8 cellular contexts compared by ENCODE assay signal in genomic region chr13:48411281-48412099, GRCh38. TPM values are rescaled to one million over a fixed set of nuclear protein-coding genes. Genes with fewer than 3 reads are reported as not detected.
A peak's percentile ranks its signal among the peaks of the same experiment; 100 is the strongest.
DNase-seq lines count a peak whose midpoint lies in the region; ATAC-seq and TF ChIP-seq lines count a peak whose summit lies in the region.

No MANE protein-coding gene starts in this region.

- peak overlapping the region; percentile 3 for H2AFZ ChIP-seq in neuron (ENCODE audit: low read depth, low read length)

- CTCF ChIA-PET in Calu3 (lab: Charles Lee) = no interaction called here
- CTCF ChIA-PET in activated B cell treated with CpG ODN at 0.5 μM for 24 hours (lab: Charles Lee) = no interaction called here

- DNase-seq in Calu3 = no peak
- no peak for DNase-seq in activated B cell treated with CpG ODN at 0.5 μM for 24 hours
- no peak for DNase-seq in esophagus squamous epithelium (lab: John Stamatoyannopoulos, UW)
- DNase-seq in SIG-M5 (lab: John Stamatoyannopoulos, UW) = no peak
- DNase-seq in midbrain (lab: John Stamatoyannopoulos, UW) = no peak
- no peak for DNase-seq in NCI-H146 treated with DMSO at 0.1 percent for 48 hours (lab: John Stamatoyannopoulos, UW; ENCODE audit: unreplicated experiment)

- H3K4me1 ChIP-seq in esophagus squamous epithelium (peaks cover 0 to 56% (median 10%) of the 10 kb centered on the region in 3 donors), neuron (ENCODE audit: insufficient read depth, low read length) (peaks cover 16% of the 10 kb centered on the region)

- TF ChIP-seq POLR2A in esophagus squamous epithelium (IDR thresholded peaks at IDR 0.05) = no peak

- H3K4me1 Mint-ChIP-seq in Calu3 (ENCODE audit: low read depth, unreplicated experiment) = no peaks in the 10 kb centered on the region
- H3K4me1 Mint-ChIP-seq in activated B cell treated with CpG ODN at 0.5 μM for 24 hours = peaks cover 16% of the 10 kb centered on the region

- peaks cover 0 to 8% (median 0%) of the 10 kb centered on the region in 3 donors for H3K36me3 ChIP-seq in esophagus squamous epithelium
- H3K36me3 ChIP-seq in neuron (ENCODE audit: insufficient read depth, low read length) = no peaks in the 10 kb centered on the region

- H3K27ac ChIP-seq in esophagus squamous epithelium = peak overlapping the region; percentile 83 to 95 (median 89)

- no peak for ATAC-seq in activated B cell treated with CpG ODN at 0.5 μM for 24 hours (ENCODE audit: low read depth)
- no peak for ATAC-seq in HG02623 (IDR thresholded peaks at IDR 0.05; ENCODE audit: unreplicated experiment)

- no peaks in the 10 kb centered on the region for H3K27me3 Mint-ChIP-seq in Calu3 (ENCODE audit: unreplicated experiment)
- no peaks in the 10 kb centered on the region for H3K27me3 Mint-ChIP-seq in activated B cell treated with CpG ODN at 0.5 μM for 24 hours

- H3K9me3 ChIP-seq in esophagus squamous epithelium = no peaks in the 10 kb centered on the region
- peaks cover 3% of the 10 kb centered on the region for H3K9me3 ChIP-seq in neuron (ENCODE audit: low read length)

- intact Hi-C loops in Calu3 (cut with micrococcal nuclease; ENCODE audit: unreplicated experiment) (loop anchor here (2.0 to 5.0 kb wide), 2 partner anchors 36 to 167 kb away; no protein-coding TSS in a partner anchor), activated B cell treated with CpG ODN at 0.5 μM for 24 hours (cut with micrococcal nuclease) (no loop called here), esophagus squamous epithelium (cut with DNase I) (loop anchor here (10.0 kb wide), 1 partner anchor 83 kb away; no protein-coding TSS in a partner anchor)

- peak overlapping the region; percentile 86 for H3K27ac Mint-ChIP-seq in Calu3 (ENCODE audit: unreplicated experiment)
- H3K27ac Mint-ChIP-seq in activated B cell treated with CpG ODN at 0.5 μM for 24 hours = no peak overlapping the region

- peak overlapping the region; percentile 75 for H3K4me3 Mint-ChIP-seq in Calu3 (ENCODE audit: low read depth, unreplicated experiment)
- H3K4me3 Mint-ChIP-seq in activated B cell treated with CpG ODN at 0.5 μM for 24 hours = peak overlapping the region; percentile 39

- H3K36me3 Mint-ChIP-seq in Calu3 (ENCODE audit: insufficient read depth, unreplicated experiment) (peaks cover 33% of the 10 kb centered on the region), activated B cell treated with CpG ODN at 0.5 μM for 24 hours (ENCODE audit: low read depth) (peaks cover 55% of the 10 kb centered on the region)

- POLR2A ChIA-PET in activated B cell treated with CpG ODN at 0.5 μM for 24 hours (lab: Charles Lee) = no interaction called here

- no peak for TF ChIP-seq CTCF in Calu3 (IDR thresholded peaks at IDR 0.05; ENCODE audit: unreplicated experiment)
- no peak for TF ChIP-seq CTCF in activated B cell treated with CpG ODN at 0.5 μM for 24 hours (IDR thresholded peaks at IDR 0.05)
- no peak for TF ChIP-seq CTCF in esophagus squamous epithelium (IDR thresholded peaks at IDR 0.05)

- H3K4me3 ChIP-seq in esophagus squamous epithelium (peak overlapping the region; percentile 44 to 70 (median 56)), neuron (ENCODE audit: low read length) (peak overlapping the region; percentile 87)

- H3K9me3 Mint-ChIP-seq in Calu3 (ENCODE audit: low read depth, unreplicated experiment) (no peaks in the 10 kb centered on the region), activated B cell treated with CpG ODN at 0.5 μM for 24 hours (no peaks in the 10 kb centered on the region)

- no TSS peak for BruUV-seq in Calu3 (replicated peaks; lab: Mats Ljungman, UMichigan)

- H3K27me3 ChIP-seq in esophagus squamous epithelium = no peaks in the 10 kb centered on the region
- no peaks in the 10 kb centered on the region for H3K27me3 ChIP-seq in neuron (ENCODE audit: insufficient read depth, low read length)

- 8 to 10% methylated on average over 7 of the region's 7 CpGs for WGBS in esophagus squamous epithelium, 2 donors

RNA-seq across cellular contexts. Expression of gene LPAR6, which starts 1.4 kb away (rescaled TPM):
- total RNA-seq in Calu3 (2022) (16.4 TPM in 2 replicates), activated B cell treated with CpG ODN at 0.5 μM for 24 hours (0.15 TPM in 1 of 2 replicates, not detected in the other), esophagus squamous epithelium (100 to 1,000 TPM in 1 of 4 donors, 10 to 100 TPM in 3; 50.6 to 102 (median 82.2) TPM)

Comparison
In these comparisons a context has a peak if more than half of its experiments do, and no peak if none do; other contexts are left out.
1. RNA of gene LPAR6, which starts 1.4 kb away (total RNA-seq): 50.6 to 102 TPM in esophagus squamous epithelium and 16.4 TPM in Calu3; 0.15 TPM in activated B cell treated with CpG ODN at 0.5 μM for 24 hours; every median in the first group is over 10 times any median in the second.